Comparison of ENCODE assay signal across 17 cellular contexts in genomic region chr21:15795533-15795932, GRCh38.
DNase-seq lines count a peak whose midpoint lies in the region; ATAC-seq and TF ChIP-seq lines count a peak whose summit lies in the region.
"Had no signal": no experiment of that assay in that cellular context is flagged by ENCODE, and none has a peak within 500 bp of the region (broad histone marks: within the 10 kb centered on the region; RNA-seq: fewer than 3 reads in every experiment).

No MANE protein-coding gene starts in this region.

- no peak for DNase-seq in activated CD4-positive, alpha-beta memory T cell treated with anti-CD3 and anti-CD28 coated beads for 36 hours
- no peak for DNase-seq in activated CD4-positive, alpha-beta memory T cell treated with anti-CD3 and anti-CD28 coated beads, Interleukin-2, amount 10 ng/mL, durations not matched to agents 7 days and 5 days
- no peak for DNase-seq in CD4-positive, CD25-positive, alpha-beta regulatory T cell
- DNase-seq in NCI-H69 (lab: John Stamatoyannopoulos, UW) = peak; percentile 12
- DNase-seq in central memory CD8-positive, alpha-beta T cell (ENCODE audit: low spot score in 2 of 2) = no peak
- no peak for DNase-seq in mesendoderm
- no peak for DNase-seq in adrenal gland
- no peak for DNase-seq in HUDEP-2 (lab: John Stamatoyannopoulos, UW; ENCODE audit: unreplicated experiment in 76 of 76)
- DNase-seq: 8988T, H7, Karpas-422, MG63, NCI-H1092, NCI-H146, NCI-H2227 treated with DMSO at 0.1 percent for 48 hours, NCI-H524 had no signal

- H3K4me3 ChIP-seq in CD4-positive, CD25-positive, alpha-beta regulatory T cell (ENCODE audit: low read depth, low read length) = no peak overlapping the region
- H3K4me3 ChIP-seq in mesendoderm (ENCODE audit: low read length) (no peak overlapping the region), adrenal gland (no peak overlapping the region)
- H3K4me3 ChIP-seq: MG63 had no signal

- no peaks in the 10 kb centered on the region for H3K27me3 ChIP-seq in CD4-positive, CD25-positive, alpha-beta regulatory T cell (ENCODE audit: control insufficient read depth, insufficient read depth, low read length)
- H3K27me3 ChIP-seq in mesendoderm (ENCODE audit: insufficient read depth, low read length, poor library complexity) (no peaks in the 10 kb centered on the region), adrenal gland (no peaks in the 10 kb centered on the region)
- H3K27me3 ChIP-seq: MG63 had no signal

- no peaks in the 10 kb centered on the region for H3K79me2 ChIP-seq in mesendoderm (ENCODE audit: control insufficient read depth, insufficient read depth, low read length)

- H3K4me1 ChIP-seq in CD4-positive, CD25-positive, alpha-beta regulatory T cell (ENCODE audit: control insufficient read depth, insufficient read depth, low read length, poor library complexity, severe bottlenecking) = peaks cover 10% of the 10 kb centered on the region
- H3K4me1 ChIP-seq in mesendoderm (ENCODE audit: control insufficient read depth, low read depth, low read length) = no peaks in the 10 kb centered on the region
- H3K4me1 ChIP-seq in adrenal gland (replicated peaks in 1 of 2) = peaks cover 9 to 16% of the 10 kb centered on the region in 2 donors

- intact Hi-C loops in activated CD4-positive, alpha-beta memory T cell treated with anti-CD3 and anti-CD28 coated beads for 36 hours (cut with micrococcal nuclease) = loop anchor here (1.0 kb wide), 1 partner anchor 66 kb away; the partner anchor contains the start of gene USP25
- intact Hi-C loops in adrenal gland (cut with DNase I) = no loop called here

- no peak overlapping the region for H4K5ac ChIP-seq in mesendoderm (ENCODE audit: low read length)

- H3K56ac ChIP-seq in mesendoderm (ENCODE audit: low read length) = no peak overlapping the region

- CTCF ChIA-PET in activated CD4-positive, alpha-beta memory T cell treated with anti-CD3 and anti-CD28 coated beads for 36 hours (lab: Charles Lee) = no interaction called here
- CTCF ChIA-PET in activated CD4-positive, alpha-beta memory T cell treated with anti-CD3 and anti-CD28 coated beads, Interleukin-2, amount 10 ng/mL, durations not matched to agents 7 days and 5 days (lab: Charles Lee) = no interaction called here

- H2BK120ac ChIP-seq in mesendoderm (ENCODE audit: low read depth, low read length) = no peak overlapping the region

- H3K23ac ChIP-seq in mesendoderm (ENCODE audit: low read length) = no peak overlapping the region

- H2BK5ac ChIP-seq in mesendoderm (ENCODE audit: low read length) = no peak overlapping the region

- H3K27ac ChIP-seq in CD4-positive, CD25-positive, alpha-beta regulatory T cell (ENCODE audit: insufficient read depth, low read length, poor library complexity, severe bottlenecking) = no peak overlapping the region
- no peak overlapping the region for H3K27ac ChIP-seq in mesendoderm (ENCODE audit: low read depth, low read length)
- no peak overlapping the region for H3K27ac ChIP-seq in adrenal gland

- peak overlapping the region; percentile 6 for H3K27ac Mint-ChIP-seq in activated CD4-positive, alpha-beta memory T cell treated with anti-CD3 and anti-CD28 coated beads for 36 hours
- H3K27ac Mint-ChIP-seq in activated CD4-positive, alpha-beta memory T cell treated with anti-CD3 and anti-CD28 coated beads, Interleukin-2, amount 10 ng/mL, durations not matched to agents 7 days and 5 days = no peak overlapping the region
- peak overlapping the region in 2 of 3 donors; percentile 6 to 7 for H3K27ac Mint-ChIP-seq in CD4-positive, CD25-positive, alpha-beta regulatory T cell
- peak overlapping the region; percentile 33 for H3K27ac Mint-ChIP-seq in central memory CD8-positive, alpha-beta T cell (ENCODE audit: low read depth)

- peaks cover 6% of the 10 kb centered on the region for H3K79me1 ChIP-seq in mesendoderm (ENCODE audit: low read length)

- peaks cover 18% of the 10 kb centered on the region for H3K36me3 ChIP-seq in CD4-positive, CD25-positive, alpha-beta regulatory T cell (ENCODE audit: control insufficient read depth, insufficient read depth, low read length)
- H3K36me3 ChIP-seq in mesendoderm (ENCODE audit: control insufficient read depth, insufficient read depth, low read length) (no peaks in the 10 kb centered on the region), adrenal gland (replicated peaks in 1 of 2) (no peaks in the 10 kb centered on the region)

- H3K4me3 Mint-ChIP-seq in activated CD4-positive, alpha-beta memory T cell treated with anti-CD3 and anti-CD28 coated beads for 36 hours = no peak overlapping the region
- H3K4me3 Mint-ChIP-seq in activated CD4-positive, alpha-beta memory T cell treated with anti-CD3 and anti-CD28 coated beads, Interleukin-2, amount 10 ng/mL, durations not matched to agents 7 days and 5 days = no peak overlapping the region
- no peak overlapping the region for H3K4me3 Mint-ChIP-seq in CD4-positive, CD25-positive, alpha-beta regulatory T cell
- H3K4me3 Mint-ChIP-seq in central memory CD8-positive, alpha-beta T cell = peak overlapping the region; percentile 4

- no peaks in the 10 kb centered on the region for H3K9me3 ChIP-seq in CD4-positive, CD25-positive, alpha-beta regulatory T cell (ENCODE audit: control insufficient read depth in 2 of 2, low read length in 2 of 2)
- H3K9me3 ChIP-seq in adrenal gland (replicated peaks in 1 of 3) = no peaks in the 10 kb centered on the region
- H3K9me3 ChIP-seq: MG63 had no signal

- H3K18ac ChIP-seq in mesendoderm (ENCODE audit: low read length) = no peak overlapping the region

- no CpG with 5 or more reads among the region's 4 CpGs for WGBS in mesendoderm (ENCODE audit: extremely low coverage, insufficient coverage, low lambda C conversion rate)
- 94 to 97% (median 95%) methylated on average over 4 of the region's 4 CpGs for WGBS in adrenal gland, 4 donors

- H2AK5ac ChIP-seq in mesendoderm (ENCODE audit: low read length) = no peak overlapping the region

- H3K4me1 Mint-ChIP-seq in activated CD4-positive, alpha-beta memory T cell treated with anti-CD3 and anti-CD28 coated beads for 36 hours (ENCODE audit: low read depth) = peaks cover 58% of the 10 kb centered on the region
- peaks cover 37% of the 10 kb centered on the region for H3K4me1 Mint-ChIP-seq in activated CD4-positive, alpha-beta memory T cell treated with anti-CD3 and anti-CD28 coated beads, Interleukin-2, amount 10 ng/mL, durations not matched to agents 7 days and 5 days
- peaks cover 35 to 57% (median 48%) of the 10 kb centered on the region in 4 donors for H3K4me1 Mint-ChIP-seq in CD4-positive, CD25-positive, alpha-beta regulatory T cell
- H3K4me1 Mint-ChIP-seq in central memory CD8-positive, alpha-beta T cell = peaks cover 58% of the 10 kb centered on the region

- H3K4me2 ChIP-seq in mesendoderm (ENCODE audit: low read length) = no peak overlapping the region

- H3K9ac ChIP-seq in mesendoderm (ENCODE audit: low read length) = no peak overlapping the region

- no peak overlapping the region for H3K4ac ChIP-seq in mesendoderm (ENCODE audit: low read depth, low read length)

- no peaks in the 10 kb centered on the region for H3K27me3 Mint-ChIP-seq in activated CD4-positive, alpha-beta memory T cell treated with anti-CD3 and anti-CD28 coated beads for 36 hours
- no peaks in the 10 kb centered on the region for H3K27me3 Mint-ChIP-seq in activated CD4-positive, alpha-beta memory T cell treated with anti-CD3 and anti-CD28 coated beads, Interleukin-2, amount 10 ng/mL, durations not matched to agents 7 days and 5 days
- H3K27me3 Mint-ChIP-seq in CD4-positive, CD25-positive, alpha-beta regulatory T cell = no peaks in the 10 kb centered on the region
- no peaks in the 10 kb centered on the region for H3K27me3 Mint-ChIP-seq in central memory CD8-positive, alpha-beta T cell

- H2BK15ac ChIP-seq in mesendoderm (replicated peaks; ENCODE audit: low read depth) = no peak overlapping the region

- POLR2A ChIA-PET in activated CD4-positive, alpha-beta memory T cell treated with anti-CD3 and anti-CD28 coated beads for 36 hours (lab: Charles Lee) = no interaction called here
- POLR2A ChIA-PET in activated CD4-positive, alpha-beta memory T cell treated with anti-CD3 and anti-CD28 coated beads, Interleukin-2, amount 10 ng/mL, durations not matched to agents 7 days and 5 days (lab: Charles Lee) = no interaction called here

- no peak for ATAC-seq in CD4-positive, CD25-positive, alpha-beta regulatory T cell (ENCODE audit: low read depth in 2 of 2)
- ATAC-seq in central memory CD8-positive, alpha-beta T cell (replicated peaks; ENCODE audit: extremely low read depth, poor library complexity, severe bottlenecking) = no peak
- ATAC-seq: Panc1 had no signal

- TF ChIP-seq POLR2A in adrenal gland (IDR thresholded peaks at IDR 0.05) = no peak

- H4K8ac ChIP-seq in mesendoderm (ENCODE audit: low read depth, low read length) = no peak overlapping the region

- TF ChIP-seq CTCF in adrenal gland (IDR thresholded peaks at IDR 0.05) = no peak

- no peaks in the 10 kb centered on the region for H3K9me3 Mint-ChIP-seq in activated CD4-positive, alpha-beta memory T cell treated with anti-CD3 and anti-CD28 coated beads for 36 hours
- no peaks in the 10 kb centered on the region for H3K9me3 Mint-ChIP-seq in activated CD4-positive, alpha-beta memory T cell treated with anti-CD3 and anti-CD28 coated beads, Interleukin-2, amount 10 ng/mL, durations not matched to agents 7 days and 5 days
- H3K9me3 Mint-ChIP-seq in CD4-positive, CD25-positive, alpha-beta regulatory T cell = no peaks in the 10 kb centered on the region
- no peaks in the 10 kb centered on the region for H3K9me3 Mint-ChIP-seq in central memory CD8-positive, alpha-beta T cell

- peaks cover 6% of the 10 kb centered on the region for H3K36me3 Mint-ChIP-seq in activated CD4-positive, alpha-beta memory T cell treated with anti-CD3 and anti-CD28 coated beads for 36 hours
- peaks cover 25% of the 10 kb centered on the region for H3K36me3 Mint-ChIP-seq in activated CD4-positive, alpha-beta memory T cell treated with anti-CD3 and anti-CD28 coated beads, Interleukin-2, amount 10 ng/mL, durations not matched to agents 7 days and 5 days (ENCODE audit: low read depth)
- H3K36me3 Mint-ChIP-seq in CD4-positive, CD25-positive, alpha-beta regulatory T cell = peaks cover 23% of the 10 kb centered on the region
- H3K36me3 Mint-ChIP-seq in central memory CD8-positive, alpha-beta T cell (ENCODE audit: insufficient read depth) = peaks cover 1% of the 10 kb centered on the region
